In the genomic region with DNA sequence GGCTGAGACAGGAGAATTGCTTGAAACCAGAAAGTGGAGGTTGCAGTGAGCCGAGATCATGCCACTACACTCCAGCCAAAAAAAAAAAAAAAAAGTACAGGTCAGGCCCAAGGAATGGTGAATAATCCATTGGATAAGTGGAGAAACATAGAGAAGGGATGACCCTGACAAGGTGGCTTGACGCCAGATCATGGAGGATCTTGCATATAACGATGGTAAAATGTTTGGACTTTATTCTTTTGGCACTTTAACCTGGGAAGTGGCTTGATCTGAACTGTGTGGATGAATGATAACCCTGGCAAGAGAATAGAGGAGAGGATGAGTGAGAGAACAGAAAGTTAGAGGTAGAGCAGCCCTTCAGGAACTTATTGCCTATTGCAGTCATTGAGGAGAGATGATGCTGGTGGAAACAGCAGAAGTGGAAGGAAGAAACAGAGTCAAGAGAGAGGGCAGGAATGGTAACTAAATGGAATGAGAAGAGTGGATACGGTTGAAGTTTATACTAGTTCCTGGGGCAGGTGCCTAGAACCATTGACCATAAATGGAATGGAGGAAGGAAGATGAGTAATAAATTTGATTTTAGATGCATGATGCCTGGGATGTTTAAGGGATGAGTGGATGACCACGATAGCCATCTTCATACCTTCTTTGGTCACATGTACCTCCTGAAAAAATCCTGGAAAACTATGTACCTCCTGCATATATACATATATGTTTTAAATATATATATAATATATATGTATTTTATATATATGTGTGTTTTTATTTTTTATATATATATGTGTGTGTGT, we compare ENCODE assay signal across 14 cellular contexts. TPM values are rescaled to one million over a fixed set of nuclear protein-coding genes. Genes with fewer than 3 reads are reported as not detected.
DNase-seq lines count a peak whose midpoint lies in the region; ATAC-seq, FAIRE-seq and TF ChIP-seq lines count a peak whose summit lies in the region.
"Had no signal": no experiment of that assay in that cellular context is flagged by ENCODE, and none has a peak within 500 bp of the region (broad histone marks: within the 10 kb centered on the region; RNA-seq: fewer than 3 reads in every experiment).

No MANE protein-coding gene starts in this region.

- TF ChIP-seq CTCF in SK-N-SH (IDR thresholded peaks at IDR 0.05), result no peak

- peak overlapping the region in 1 of 2 experiments; percentile 60; a peak in 2 of 4 replicates for H3K27ac ChIP-seq in SK-N-SH (ENCODE audit: low read depth in 2 of 2, low read length in 1 of 2)
- no peak overlapping the region for H3K27ac ChIP-seq in small intestine (ENCODE audit: low read depth in 1 of 2, low read length in 1 of 2)
- H3K27ac ChIP-seq: gastroesophageal sphincter, upper lobe of left lung had no signal

- peaks cover 63% of the 10 kb centered on the region for H3K36me3 Mint-ChIP-seq in activated CD8-positive, alpha-beta memory T cell treated with anti-CD3 and anti-CD28 coated beads, Interleukin-2, amount 10 ng/mL, durations not matched to agents 7 days and 5 days

- no peak for ATAC-seq in activated CD8-positive, alpha-beta memory T cell treated with anti-CD3 and anti-CD28 coated beads, Interleukin-2, amount 10 ng/mL, durations not matched to agents 7 days and 5 days
- ATAC-seq in esophagus mucosa (peak; percentile 28), HG02678 (IDR thresholded peaks at IDR 0.05; ENCODE audit: unreplicated experiment) (no peak)
- ATAC-seq: activated CD4-positive, alpha-beta T cell treated with anti-CD3 and anti-CD28 coated beads for 36 hours; gastroesophageal sphincter; left lobe of liver had no signal

- 69% methylated on average over 5 of the region's 5 CpGs for WGBS in SK-N-SH (ENCODE audit: low lambda C conversion rate)
- 73 to 86% (median 82%) methylated on average over 5 of the region's 5 CpGs for WGBS in small intestine, 3 donors

- H3F3A ChIP-seq in SK-N-SH (replicated peaks; ENCODE audit: insufficient read depth), result peaks cover 8% of the 10 kb centered on the region

- H3K27me3 Mint-ChIP-seq in activated CD8-positive, alpha-beta memory T cell treated with anti-CD3 and anti-CD28 coated beads, Interleukin-2, amount 10 ng/mL, durations not matched to agents 7 days and 5 days, result no peaks in the 10 kb centered on the region
- H3K27me3 Mint-ChIP-seq: activated CD4-positive, alpha-beta T cell treated with anti-CD3 and anti-CD28 coated beads for 36 hours had no signal

- H3K9me3 Mint-ChIP-seq in activated CD8-positive, alpha-beta memory T cell treated with anti-CD3 and anti-CD28 coated beads, Interleukin-2, amount 10 ng/mL, durations not matched to agents 7 days and 5 days (ENCODE audit: low read depth), result no peaks in the 10 kb centered on the region

- H3K4me1 ChIP-seq in SK-N-SH (ENCODE audit: control insufficient read depth in 1 of 2, insufficient read depth in 2 of 2, low read depth in 1 of 2, low read length in 1 of 2) (0 out of 4 replicates have a peak, but pooled peaks cover 0 to 4% of the 10 kb centered on the region in 2 experiments), small intestine (ENCODE audit: control insufficient read depth in 2 of 2, insufficient read depth in 1 of 2, low read depth in 1 of 2, low read length in 1 of 2) (peaks cover 0 to 3% of the 10 kb centered on the region in 2 donors)
- H3K4me1 ChIP-seq: gastroesophageal sphincter, upper lobe of left lung had no signal

- peak overlapping the region; percentile 6; the same call in 1 of the 2 replicates for H3K4me2 ChIP-seq in SK-N-SH

- DNase-seq in activated CD8-positive, alpha-beta memory T cell treated with anti-CD3 and anti-CD28 coated beads, Interleukin-2, amount 10 ng/mL, durations not matched to agents 7 days and 5 days, result no peak
- no peak for DNase-seq in activated CD8-positive, alpha-beta memory T cell treated with anti-CD3 and anti-CD28 coated beads, Interleukin-2, amount 50 U/mL, for 48 hours
- DNase-seq in SK-N-SH, result no peak
- DNase-seq in small intestine, result peak; percentile 56
- DNase-seq in NCI-H510A (lab: John Stamatoyannopoulos, UW), result no peak
- no peak for DNase-seq in NCI-H2227 (lab: John Stamatoyannopoulos, UW; ENCODE audit: unreplicated experiment)
- DNase-seq: activated CD4-positive, alpha-beta T cell treated with anti-CD3 and anti-CD28 coated beads for 36 hours; NCI-H1048; stimulated activated CD4-positive, alpha-beta T cell treated with anti-CD3 and anti-CD28 coated beads, Interleukin-12 subunit alpha, Interleukin-12 subunit beta, amount 100 ng/mL, for 4 hours; upper lobe of left lung had no signal

- no peak overlapping the region for H3K4me3 Mint-ChIP-seq in activated CD8-positive, alpha-beta memory T cell treated with anti-CD3 and anti-CD28 coated beads, Interleukin-2, amount 10 ng/mL, durations not matched to agents 7 days and 5 days
- H3K4me3 Mint-ChIP-seq: activated CD4-positive, alpha-beta T cell treated with anti-CD3 and anti-CD28 coated beads for 36 hours had no signal

- peaks cover 18% of the 10 kb centered on the region for H3K4me1 Mint-ChIP-seq in activated CD8-positive, alpha-beta memory T cell treated with anti-CD3 and anti-CD28 coated beads, Interleukin-2, amount 10 ng/mL, durations not matched to agents 7 days and 5 days

- no peak overlapping the region for H2AFZ ChIP-seq in SK-N-SH (ENCODE audit: low read depth)

- no peak for TF ChIP-seq RAD21 in SK-N-SH (IDR thresholded peaks at IDR 0.05; ENCODE audit: low read length)

- no peak overlapping the region for H3K9ac ChIP-seq in SK-N-SH

- CTCF ChIA-PET in activated CD8-positive, alpha-beta memory T cell treated with anti-CD3 and anti-CD28 coated beads, Interleukin-2, amount 10 ng/mL, durations not matched to agents 7 days and 5 days (lab: Charles Lee), result interaction anchor here (1.8 kb wide), 1 partner anchor 12 kb away, joined by 3 read pairs; no protein-coding TSS in a partner anchor
- CTCF ChIA-PET in SK-N-SH (lab: Yijun Ruan, JAX), result interaction anchor here (1.7 kb wide), 1 partner anchor 127 kb away, joined by 3 read pairs; no protein-coding TSS in a partner anchor

- no peaks in the 10 kb centered on the region for H3K9me3 ChIP-seq in SK-N-SH
- H3K9me3 ChIP-seq in small intestine (ENCODE audit: control insufficient read depth, low read depth), result no peaks in the 10 kb centered on the region
- H3K9me3 ChIP-seq: gastroesophageal sphincter, upper lobe of left lung had no signal

- H3K27me3 ChIP-seq in SK-N-SH (ENCODE audit: insufficient read depth) (no peaks in the 10 kb centered on the region), small intestine (ENCODE audit: control insufficient read depth in 2 of 2, insufficient read depth in 2 of 2, low read length in 2 of 2) (no peaks in the 10 kb centered on the region)
- H3K27me3 ChIP-seq: gastroesophageal sphincter, upper lobe of left lung had no signal

- POLR2A ChIA-PET in SK-N-SH (lab: Yijun Ruan, JAX), result no interaction called here

- no peak overlapping the region for H3K4me3 ChIP-seq in SK-N-SH (ENCODE audit: low read depth in 2 of 2, low read length in 1 of 2)
- no peak overlapping the region for H3K4me3 ChIP-seq in small intestine (ENCODE audit: low read depth in 1 of 2, low read length in 2 of 2)
- H3K4me3 ChIP-seq: gastroesophageal sphincter, upper lobe of left lung had no signal

- no peak for TF ChIP-seq EP300 in SK-N-SH (IDR thresholded peaks at IDR 0.05; ENCODE audit: borderline replicate concordance in 1 of 2, low read depth in 1 of 2, low read length in 1 of 2)

- peak overlapping the region; percentile 0 for H3K27ac Mint-ChIP-seq in activated CD8-positive, alpha-beta memory T cell treated with anti-CD3 and anti-CD28 coated beads, Interleukin-2, amount 10 ng/mL, durations not matched to agents 7 days and 5 days
- H3K27ac Mint-ChIP-seq: activated CD4-positive, alpha-beta T cell treated with anti-CD3 and anti-CD28 coated beads for 36 hours had no signal

- no peak for FAIRE-seq in small intestine (lab: Jason Lieb, UNC)

- H4K20me1 ChIP-seq in SK-N-SH (ENCODE audit: insufficient read depth), result no peaks in the 10 kb centered on the region

- H3K9me2 ChIP-seq in SK-N-SH, result no peaks in the 10 kb centered on the region

- H3K36me3 ChIP-seq in SK-N-SH (replicated peaks in 1 of 2; ENCODE audit: control insufficient read depth in 1 of 2, insufficient read depth in 2 of 2, low read length in 1 of 2) (peaks cover 0 to 11% of the 10 kb centered on the region in 2 experiments), small intestine (ENCODE audit: control insufficient read depth in 2 of 2, insufficient read depth in 2 of 2, low read length in 2 of 2) (no peaks in the 10 kb centered on the region)
- H3K36me3 ChIP-seq: gastroesophageal sphincter, upper lobe of left lung had no signal

- H3K79me2 ChIP-seq in SK-N-SH (ENCODE audit: insufficient read depth), result no peaks in the 10 kb centered on the region

TF ChIP-seq in SK-N-SH, 30 proteins besides CTCF, POLR2A, EP300 and RAD21 (continues in another document):
- TF ChIP-seq JUND (IDR thresholded peaks at IDR 0.05) (peak; percentile 75), SMC3 (IDR thresholded peaks at IDR 0.05; ENCODE audit: low read depth, low read length) (no peak), FOXJ3 (CRISPR knock-in tag; IDR thresholded peaks at IDR 0.05) (no peak), SIN3A (IDR thresholded peaks at IDR 0.05; ENCODE audit: borderline replicate concordance, low read depth, low read length) (no peak), MXI1 (IDR thresholded peaks at IDR 0.05; ENCODE audit: low read depth, low read length) (no peak), USF1 (IDR thresholded peaks at IDR 0.05; ENCODE audit: borderline replicate concordance, low read depth) (peak; percentile 67; the same call in 1 of the 2 replicates)
- TF ChIP-seq, protein P1, sequence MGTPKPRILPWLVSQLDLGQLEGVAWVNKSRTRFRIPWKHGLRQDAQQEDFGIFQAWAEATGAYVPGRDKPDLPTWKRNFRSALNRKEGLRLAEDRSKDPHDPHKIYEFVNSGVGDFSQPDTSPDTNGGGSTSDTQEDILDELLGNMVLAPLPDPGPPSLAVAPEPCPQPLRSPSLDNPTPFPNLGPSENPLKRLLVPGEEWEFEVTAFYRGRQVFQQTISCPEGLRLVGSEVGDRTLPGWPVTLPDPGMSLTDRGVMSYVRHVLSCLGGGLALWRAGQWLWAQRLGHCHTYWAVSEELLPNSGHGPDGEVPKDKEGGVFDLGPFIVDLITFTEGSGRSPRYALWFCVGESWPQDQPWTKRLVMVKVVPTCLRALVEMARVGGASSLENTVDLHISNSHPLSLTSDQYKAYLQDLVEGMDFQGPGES (IDR thresholded peaks at IDR 0.05; ENCODE audit: low read depth, low read length), result no peak

RNA-seq across cellular contexts. Expression of gene BLM, which starts 57.8 kb away (rescaled TPM):
- total RNA-seq in activated CD8-positive, alpha-beta memory T cell treated with anti-CD3 and anti-CD28 coated beads, Interleukin-2, amount 10 ng/mL, durations not matched to agents 7 days and 5 days, result 10 to 100 TPM; 83.4 to 92.7 TPM
- 2.7 and 2.9 TPM in 2 replicates for polyA plus RNA-seq in SK-N-SH (2012; rRNA removed)
- polyA plus RNA-seq in SK-N-SH (2012; cell fraction: cytosol; rRNA removed), result 2.0 and 2.3 TPM in 2 replicates
- polyA plus RNA-seq in SK-N-SH (2012; cell fraction: nucleus; rRNA removed), result 2.8 and 4.2 TPM in 2 replicates
- total RNA-seq in esophagus mucosa, result 4.3 TPM
- 1 to 10 TPM; 1.6 to 4.7 (median 1.9) TPM for polyA plus RNA-seq in small intestine

Comparison
In these comparisons a context has a peak if more than half of its experiments do, and no peak if none do; other contexts are left out.
1. RNA of gene BLM, which starts 57.8 kb away (total RNA-seq): 83.4 to 92.7 TPM in activated CD8-positive, alpha-beta memory T cell treated with anti-CD3 and anti-CD28 coated beads, Interleukin-2, amount 10 ng/mL, durations not matched to agents 7 days and 5 days; 4.3 TPM in esophagus mucosa (single experiment); every median in the first group is over 10 times any median in the second.